In the genomic region with DNA sequence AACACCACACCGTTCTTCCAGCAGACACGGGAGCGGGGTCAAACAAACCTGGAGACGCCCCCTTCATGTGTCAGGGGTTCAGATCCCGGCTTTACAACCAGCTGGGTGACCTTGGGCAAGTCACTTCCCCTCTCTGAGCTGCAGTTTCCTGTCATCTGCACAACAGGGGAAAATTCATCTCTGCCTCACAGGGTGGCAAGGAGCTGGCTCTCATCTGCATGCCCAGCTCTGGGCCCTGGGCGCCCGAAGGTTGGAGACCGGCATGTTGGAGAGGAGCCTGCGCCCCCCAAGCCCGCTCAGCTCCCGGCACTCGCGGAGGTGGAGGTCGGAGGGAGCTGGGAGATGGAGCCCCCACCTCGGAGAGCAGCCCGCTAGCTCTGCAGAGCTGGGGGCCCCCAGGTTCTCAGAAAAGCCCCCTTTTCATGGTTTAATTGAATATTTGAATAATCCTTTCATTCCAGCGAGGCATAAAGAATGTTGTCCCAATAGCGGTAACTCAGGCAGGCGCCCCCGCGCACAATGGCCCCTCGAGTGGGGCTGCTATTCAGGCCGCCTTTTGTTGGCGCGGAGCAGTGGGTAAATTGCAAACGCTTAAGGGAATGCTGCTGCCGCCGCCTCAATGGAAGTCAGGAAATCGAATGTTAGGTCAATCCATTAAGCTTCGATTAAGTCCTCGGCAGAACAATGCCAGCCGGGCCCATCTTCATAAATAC, we compare ENCODE assay signal across 30 cellular contexts. TPM values are rescaled to one million over a fixed set of nuclear protein-coding genes. Genes with fewer than 3 reads are reported as not detected.
"Had no signal": no experiment of that assay in that cellular context is flagged by ENCODE, and none has a peak within 500 bp of the region (broad histone marks: within the 10 kb centered on the region; RNA-seq: fewer than 3 reads in every experiment).

No MANE protein-coding gene starts in this region.

- DNase-seq: activated CD4-positive, alpha-beta T cell treated with anti-CD3 and anti-CD28 coated beads, Interleukin-2, amount 10 ng/mL, durations not matched to agents 7 days and 5 days; activated CD4-positive, CD25-positive, alpha-beta regulatory T cell treated with anti-CD3 and anti-CD28 coated beads, Interleukin-2, amount 50 U/mL, for 72 hours; activated CD8-positive, alpha-beta memory T cell treated with anti-CD3 and anti-CD28 coated beads, Interleukin-2, amount 10 ng/mL, durations not matched to agents 7 days and 5 days; activated CD8-positive, alpha-beta T cell treated with anti-CD3 and anti-CD28 coated beads for 36 hours; activated gamma-delta T cell; aorta; brain microvascular endothelial cell; caudate nucleus; effector CD8-positive, alpha-beta T cell; glutamatergic neuron; left ventricle myocardium inferior; midbrain; natural killer cell; psoas muscle; stimulated activated CD4-positive, alpha-beta T cell treated with anti-CD3 and anti-CD28 coated beads, Interleukin-2, amount 100 ng/mL, for 24 hours; stimulated activated naive CD8-positive, alpha-beta T cell treated with anti-CD3 and anti-CD28 coated beads, Interleukin-15, amount 100 ng/mL, for 72 hours; T-helper 2 cell had no signal

- H3K79me2 ChIP-seq: hepatocyte had no signal

- ATAC-seq: activated CD8-positive, alpha-beta memory T cell treated with anti-CD3 and anti-CD28 coated beads, Interleukin-2, amount 10 ng/mL, durations not matched to agents 7 days and 5 days; activated CD8-positive, alpha-beta T cell treated with anti-CD3 and anti-CD28 coated beads for 36 hours; esophagus mucosa; natural killer cell; pancreas; psoas muscle; right cardiac atrium; stimulated activated effector memory CD8-positive, alpha-beta T cell treated with anti-CD3 and anti-CD28 coated beads, Interleukin-12 subunit alpha, Interleukin-12 subunit beta, amount 100 ng/mL, for 72 hours; stimulated activated naive CD8-positive, alpha-beta T cell treated with anti-CD3 and anti-CD28 coated beads, Interleukin-15, amount 100 ng/mL, for 72 hours had no signal

- H3K4me2 ChIP-seq: hepatocyte had no signal

- H3K9me3 ChIP-seq: left ventricle myocardium inferior, pancreas, psoas muscle, suprapubic skin had no signal

- H3K36me3 ChIP-seq: brain microvascular endothelial cell, left ventricle myocardium inferior, pancreas, suprapubic skin, tibial nerve had no signal

- H2AFZ ChIP-seq: hepatocyte had no signal

- H3K27ac ChIP-seq: brain microvascular endothelial cell, hepatocyte, left ventricle myocardium inferior, pancreas, psoas muscle, skin epidermis, suprapubic skin, tibial nerve had no signal

- H3K4me3 ChIP-seq: hepatocyte, left ventricle myocardium inferior, pancreas, psoas muscle, skin epidermis, suprapubic skin, tibial nerve had no signal

- FAIRE-seq: frontal cortex, pancreas had no signal

- H3K4me1 ChIP-seq: left ventricle myocardium inferior, pancreas, psoas muscle had no signal

RNA-seq across cellular contexts. Expression of gene NR5A1, which starts 20.3 kb away (rescaled TPM):
- total RNA-seq: activated CD4-positive, alpha-beta T cell treated with anti-CD3 and anti-CD28 coated beads, Interleukin-2, amount 10 ng/mL, durations not matched to agents 7 days and 5 days; activated CD8-positive, alpha-beta memory T cell treated with anti-CD3 and anti-CD28 coated beads, Interleukin-2, amount 10 ng/mL, durations not matched to agents 7 days and 5 days; activated CD8-positive, alpha-beta T cell treated with anti-CD3 and anti-CD28 coated beads for 36 hours; activated T-helper 1 cell treated with anti-CD3 and anti-CD28 coated beads, Interleukin-12 subunit alpha, Interleukin-12 subunit beta, Interleukin-2, Interleukin-4 antibody, amounts not matched to agents 30 ng/mL and 10 ng/mL and 1 ng/mL, durations not matched to agents 14 hours and 24 hours and 36 hours; aorta; esophagus mucosa; frontal cortex; left ventricle myocardium inferior; lung microvascular endothelial cell; natural killer cell; right cardiac atrium; suprapubic skin; tibial nerve; urinary bladder had no signal
- polyA plus RNA-seq: aorta, right cardiac atrium, urinary bladder had no signal

RNA-seq across cellular contexts. Expression of gene ADGRD2, which starts 36.7 kb away (rescaled TPM):
- total RNA-seq: activated CD4-positive, alpha-beta T cell treated with anti-CD3 and anti-CD28 coated beads, Interleukin-2, amount 10 ng/mL, durations not matched to agents 7 days and 5 days; activated CD8-positive, alpha-beta memory T cell treated with anti-CD3 and anti-CD28 coated beads, Interleukin-2, amount 10 ng/mL, durations not matched to agents 7 days and 5 days; activated CD8-positive, alpha-beta T cell treated with anti-CD3 and anti-CD28 coated beads for 36 hours; activated T-helper 1 cell treated with anti-CD3 and anti-CD28 coated beads, Interleukin-12 subunit alpha, Interleukin-12 subunit beta, Interleukin-2, Interleukin-4 antibody, amounts not matched to agents 30 ng/mL and 10 ng/mL and 1 ng/mL, durations not matched to agents 14 hours and 24 hours and 36 hours; aorta; frontal cortex; hepatocyte; left ventricle myocardium inferior; lung microvascular endothelial cell; natural killer cell; pancreas; psoas muscle; tibial nerve; urinary bladder had no signal
- polyA plus RNA-seq: adipose tissue, aorta, hepatocyte, psoas muscle, urinary bladder had no signal
